24 cellular contexts compared by ENCODE assay signal in genomic region chr4:76902233-76902890, GRCh38. TPM values are rescaled to one million over a fixed set of nuclear protein-coding genes. Genes with fewer than 3 reads are reported as not detected.
DNase-seq lines count a peak whose midpoint lies in the region; ATAC-seq and TF ChIP-seq lines count a peak whose summit lies in the region.
"Had no signal": no experiment of that assay in that cellular context is flagged by ENCODE, and none has a peak within 500 bp of the region (broad histone marks: within the 10 kb centered on the region; RNA-seq: fewer than 3 reads in every experiment).

No MANE protein-coding gene starts in this region.

- peak; percentile 56 for ATAC-seq in left colon
- ATAC-seq in HG02642 (IDR thresholded peaks at IDR 0.05; ENCODE audit: poor library complexity, unreplicated experiment): no peak
- ATAC-seq in HG02798 (IDR thresholded peaks at IDR 0.05; ENCODE audit: poor library complexity, unreplicated experiment): no peak
- ATAC-seq: GM23338, PC-3, Right ventricle myocardium inferior, SK-N-SH treated with all-trans-retinoic acid at 6 μM for 48 hours had no signal

- DNase-seq in LoVo (ENCODE audit: low spot score): peak; percentile 34
- DNase-seq in left colon: peak; percentile 23 to 58
- peak; percentile 58 for DNase-seq in mucosa of gallbladder (ENCODE audit: low spot score)
- DNase-seq in NCI-H1105 (lab: John Stamatoyannopoulos, UW): no peak
- no peak for DNase-seq in activated CD4-positive, alpha-beta T cell treated with anti-CD3 and anti-CD28 coated beads, Interleukin-2, amount 50 U/mL, for 1 hour
- DNase-seq: CD4-positive, alpha-beta T cell; H9; NCI-H1092 treated with DMSO at 0.1 percent for 48 hours; NCI-H1436 treated with DMSO at 0.1 percent for 48 hours; NCI-H187 treated with DMSO at 0.1 percent for 48 hours; NCI-H524 treated with DMSO at 0.1 percent for 48 hours; NCI-H774; PC-3; SJCRH30 had no signal

- peak; percentile 13; the same call in 1 of the 2 replicates for TF ChIP-seq CTCF in C4-2B (conservative IDR thresholded peaks at IDR 0.05)

- H3K27ac ChIP-seq in C4-2B: no peak overlapping the region; the same call in 1 of the 2 replicates
- H3K27ac ChIP-seq: BLaER1, SJCRH30 had no signal

- intact Hi-C loops in left colon (cut with DNase I, micrococcal nuclease): no loop called here

RNA-seq across cellular contexts. Expression of gene SOWAHB, which starts 4.4 kb away (rescaled TPM):
- total RNA-seq in left colon (10 to 100 TPM; 23.7 to 25.5 TPM), mucosa of gallbladder (11.7 TPM)
- total RNA-seq: CD4-positive, alpha-beta T cell; Daoy; LHCN-M2; Right ventricle myocardium inferior; RPMI7951; SJCRH30 had no signal

RNA-seq across cellular contexts. Expression of gene SEPTIN11, which starts 47.2 kb away (rescaled TPM):
- total RNA-seq in left colon: 100 to 1,000 TPM; 101 to 135 TPM
- total RNA-seq in mucosa of gallbladder: 64.0 TPM

Comparison
In these comparisons a context has a peak if more than half of its experiments do, and no peak if none do; other contexts are left out.
1. DNase-seq: peak in LoVo (single experiment), left colon (2 of 2) and mucosa of gallbladder (single experiment); none in NCI-H1105 (single experiment) and activated CD4-positive, alpha-beta T cell treated with anti-CD3 and anti-CD28 coated beads, Interleukin-2, amount 50 U/mL, for 1 hour (single experiment).